In the genomic region with DNA sequence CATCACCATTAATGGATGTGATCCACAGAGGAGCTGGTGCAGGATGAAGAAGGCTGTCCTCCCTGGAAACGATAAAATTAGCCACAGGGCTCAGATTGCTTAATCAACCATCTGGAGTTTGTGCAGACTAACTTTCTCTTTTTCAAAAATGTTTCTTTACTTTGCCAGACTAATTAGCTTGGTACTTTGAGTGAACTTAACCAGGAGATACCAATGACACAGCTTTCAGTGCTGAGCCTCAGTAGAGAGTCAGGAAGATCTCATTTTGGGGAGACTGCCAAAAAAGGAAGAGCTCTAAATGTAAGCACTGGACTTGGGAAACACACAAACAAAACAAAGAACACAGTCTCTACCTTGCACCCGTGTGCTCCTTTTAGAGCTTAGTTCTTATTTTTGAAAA, we compare ENCODE assay signal across 2 cellular contexts.
A peak's percentile ranks its signal among the peaks of the same experiment; 100 is the strongest.
TF ChIP-seq lines count a peak whose summit lies in the region.

No MANE protein-coding gene starts in this region.

TF ChIP-seq in liver, 16 proteins besides CTCF, POLR2A, EP300 and RAD21:
- TF ChIP-seq, protein P1, sequence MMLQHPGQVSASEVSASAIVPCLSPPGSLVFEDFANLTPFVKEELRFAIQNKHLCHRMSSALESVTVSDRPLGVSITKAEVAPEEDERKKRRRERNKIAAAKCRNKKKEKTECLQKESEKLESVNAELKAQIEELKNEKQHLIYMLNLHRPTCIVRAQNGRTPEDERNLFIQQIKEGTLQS (IDR thresholded peaks at IDR 0.05): no peak
- TF ChIP-seq RXRA (IDR thresholded peaks at IDR 0.05) (peak; percentile 8 to 11), YY1 (IDR thresholded peaks at IDR 0.05) (no peak)

TF ChIP-seq in HepG2, 621 proteins besides CTCF, POLR2A, EP300 and RAD21:
- TF ChIP-seq NFKBIZ (CRISPR knock-in tag; IDR thresholded peaks at IDR 0.05) (no peak), ZNF121 (CRISPR knock-in tag; IDR thresholded peaks at IDR 0.05) (no peak), BRD4 (CRISPR knock-in tag; IDR thresholded peaks at IDR 0.05) (no peak), PCBP1 (IDR thresholded peaks at IDR 0.05; ENCODE audit: borderline replicate concordance, low read depth, low read length) (no peak), ZKSCAN5 (CRISPR knock-in tag; IDR thresholded peaks at IDR 0.05) (no peak), NFE2L2 (IDR thresholded peaks at IDR 0.05; ENCODE audit: low read length) (no peak), SOX13 (IDR thresholded peaks at IDR 0.05) (no peak), SOX13 (CRISPR knock-in tag; conservative IDR thresholded peaks at IDR 0.05 in 1 of 2, IDR thresholded peaks at IDR 0.05 in 1 of 2) (no peak), HOXA7 (CRISPR knock-in tag; IDR thresholded peaks at IDR 0.05) (no peak), ZNF776 (CRISPR knock-in tag; IDR thresholded peaks at IDR 0.05) (no peak)
- TF ChIP-seq, protein P2, sequence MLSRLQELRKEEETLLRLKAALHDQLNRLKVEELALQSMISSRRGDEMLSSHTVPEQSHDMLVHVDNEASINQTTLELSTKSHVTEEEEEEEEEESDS (CRISPR knock-in tag; IDR thresholded peaks at IDR 0.05; ENCODE audit: borderline replicate concordance): no peak
- TF ChIP-seq, protein P3, sequence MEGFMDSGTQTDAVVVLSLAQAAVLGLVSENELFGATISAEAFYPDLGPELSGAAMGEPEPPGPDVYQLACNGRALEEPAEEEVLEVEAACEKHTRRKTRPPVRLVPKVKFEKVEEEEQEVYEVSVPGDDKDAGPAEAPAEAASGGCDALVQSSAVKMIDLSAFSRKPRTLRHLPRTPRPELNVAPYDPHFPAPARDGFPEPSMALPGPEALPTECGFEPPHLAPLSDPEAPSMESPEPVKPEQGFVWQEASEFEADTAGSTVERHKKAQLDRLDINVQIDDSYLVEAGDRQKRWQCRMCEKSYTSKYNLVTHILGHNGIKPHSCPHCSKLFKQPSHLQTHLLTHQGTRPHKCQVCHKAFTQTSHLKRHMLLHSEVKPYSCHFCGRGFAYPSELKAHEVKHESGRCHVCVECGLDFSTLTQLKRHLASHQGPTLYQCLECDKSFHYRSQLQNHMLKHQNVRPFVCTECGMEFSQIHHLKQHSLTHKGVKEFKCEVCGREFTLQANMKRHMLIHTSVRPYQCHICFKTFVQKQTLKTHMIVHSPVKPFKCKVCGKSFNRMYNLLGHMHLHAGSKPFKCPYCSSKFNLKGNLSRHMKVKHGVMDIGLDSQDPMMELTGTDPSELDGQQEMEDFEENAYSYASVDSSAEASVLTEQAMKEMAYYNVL (CRISPR knock-in tag; IDR thresholded peaks at IDR 0.05; ENCODE audit: borderline replicate concordance): no peak
- TF ChIP-seq, protein P4, sequence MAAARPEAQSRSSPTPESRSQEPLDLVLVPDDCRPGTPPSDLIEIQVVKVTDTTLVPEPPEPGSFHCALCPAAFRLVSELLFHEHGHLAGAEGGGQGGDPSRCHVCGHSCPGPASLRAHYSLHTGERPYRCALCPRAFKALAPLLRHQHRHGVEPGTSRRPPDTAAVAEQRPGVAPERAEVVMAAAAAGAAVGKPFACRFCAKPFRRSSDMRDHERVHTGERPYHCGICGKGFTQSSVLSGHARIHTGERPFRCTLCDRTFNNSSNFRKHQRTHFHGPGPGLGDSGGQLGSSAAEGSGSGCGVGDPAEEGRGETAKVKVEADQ (CRISPR knock-in tag; IDR thresholded peaks at IDR 0.05; ENCODE audit: borderline replicate concordance): no peak
